17 cellular contexts compared by ENCODE assay signal in the genomic region with DNA sequence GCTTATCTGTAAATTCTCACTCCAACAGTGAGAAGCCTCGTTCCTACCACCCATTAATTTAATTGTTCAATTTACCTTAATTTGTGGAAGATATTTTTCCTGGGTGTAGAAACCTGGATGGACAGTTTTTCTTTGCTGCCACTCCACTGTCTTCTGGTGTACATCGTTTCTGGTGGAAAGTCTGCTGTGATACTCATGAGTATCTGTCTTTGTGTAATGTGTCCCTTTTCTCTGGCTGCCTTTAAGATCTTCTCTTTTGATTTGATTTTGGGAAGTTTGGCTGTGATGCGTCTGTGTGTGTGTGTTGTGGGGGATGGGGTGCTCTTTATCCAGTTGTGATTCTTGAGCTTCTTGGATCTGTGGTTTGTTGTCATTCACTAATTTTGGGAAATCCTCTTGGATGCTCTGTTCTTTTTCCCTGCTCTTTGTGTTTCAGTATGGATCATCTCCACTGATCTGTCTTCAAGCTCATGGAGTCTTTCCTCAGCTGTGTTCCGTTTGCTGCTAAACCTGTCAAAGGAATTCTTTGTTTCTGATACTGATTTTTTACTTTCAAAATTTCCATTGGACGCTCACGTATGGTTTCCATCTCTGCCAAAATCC. TPM values are rescaled to one million over a fixed set of nuclear protein-coding genes. Genes with fewer than 3 reads are reported as not detected.
A peak's percentile ranks its signal among the peaks of the same experiment; 100 is the strongest.
DNase-seq lines count a peak whose midpoint lies in the region; ATAC-seq, FAIRE-seq and TF ChIP-seq lines count a peak whose summit lies in the region.
"Had no signal": no experiment of that assay in that cellular context is flagged by ENCODE, and none has a peak within 500 bp of the region (broad histone marks: within the 10 kb centered on the region; RNA-seq: fewer than 3 reads in every experiment).

No MANE protein-coding gene starts in this region.

- H3K36me3 ChIP-seq in HepG2 (replicated peaks in 1 of 2; ENCODE audit: control insufficient read depth in 1 of 2, insufficient read depth in 2 of 2, low read length in 2 of 2) (no peaks in the 10 kb centered on the region), right lobe of liver (no peaks in the 10 kb centered on the region), KOPT-K1 (ENCODE audit: insufficient read depth, low read length) (0 out of 2 replicates have a peak, but pooled peaks cover 6% of the 10 kb centered on the region), K562 (ENCODE audit: control insufficient read depth, insufficient read depth, low read length) (no peaks in the 10 kb centered on the region), aorta (ENCODE audit: control insufficient read depth in 1 of 2, insufficient read depth in 2 of 2, low read length in 1 of 2) (no peaks in the 10 kb centered on the region), mucosa of descending colon (ENCODE audit: low read depth) (no peaks in the 10 kb centered on the region)
- H3K36me3 ChIP-seq: BLaER1 treated with 17β-estradiol and CSF1 and Interleukin-3, amounts not matched to agents 10 nM and 100 nM had no signal

- no peak overlapping the region for H3K4me3 ChIP-seq in HepG2 (replicated peaks in 1 of 3; ENCODE audit: insufficient read depth in 1 of 3, low read depth in 2 of 3, low read length in 3 of 3)
- no peak overlapping the region for H3K4me3 ChIP-seq in right lobe of liver
- no peak overlapping the region for H3K4me3 ChIP-seq in K562
- H3K4me3 ChIP-seq in aorta (ENCODE audit: low read length in 2 of 2): no peak overlapping the region
- H3K4me3 ChIP-seq in mucosa of descending colon: no peak overlapping the region
- H3K4me3 ChIP-seq: BLaER1 treated with 17β-estradiol and CSF1 and Interleukin-3, amounts not matched to agents 10 nM and 100 nM; GM23338 had no signal

- ATAC-seq in HepG2: no peak
- no peak for ATAC-seq in right lobe of liver
- no peak for ATAC-seq in K562
- no peak for ATAC-seq in aorta (ENCODE audit: low FRiP score)
- ATAC-seq in mucosa of descending colon: no peak
- ATAC-seq: CD8-positive, alpha-beta T cell; GM23338 had no signal

- TF ChIP-seq CTCF in HepG2 (CRISPR knock-in tag; IDR thresholded peaks at IDR 0.05): no peak
- TF ChIP-seq CTCF in right lobe of liver (IDR thresholded peaks at IDR 0.05): no peak
- no peak for TF ChIP-seq CTCF in K562 (IDR thresholded peaks at IDR 0.05 in 2 of 3, conservative IDR thresholded peaks at IDR 0.05 in 1 of 3; ENCODE audit: insufficient read depth in 2 of 3, low read depth in 1 of 3, low read length in 3 of 3)
- TF ChIP-seq CTCF in mucosa of descending colon (IDR thresholded peaks at IDR 0.05): no peak

- no peak overlapping the region for H2AFZ ChIP-seq in HepG2 (ENCODE audit: low read length)
- no peak overlapping the region for H2AFZ ChIP-seq in K562 (ENCODE audit: low read depth, low read length)
- H2AFZ ChIP-seq: GM23338 had no signal

- no peaks in the 10 kb centered on the region for H3K79me2 ChIP-seq in HepG2 (ENCODE audit: insufficient read depth, low read length)
- H3K79me2 ChIP-seq in K562 (ENCODE audit: control insufficient read depth, insufficient read depth, low read length): no peaks in the 10 kb centered on the region

- H3K9me3 ChIP-seq in HepG2 (ENCODE audit: low read length) (peaks cover 9% of the 10 kb centered on the region; the same call in 1 of the 2 replicates), right lobe of liver (no peaks in the 10 kb centered on the region), KOPT-K1 (ENCODE audit: insufficient read depth, low read length, poor library complexity, severe bottlenecking) (peaks cover 10% of the 10 kb centered on the region), K562 (replicated peaks; ENCODE audit: control insufficient read depth, insufficient read depth, low read depth, low read length) (peaks cover 4% of the 10 kb centered on the region; the same call in 1 of the 2 replicates), aorta (ENCODE audit: control insufficient read depth, low read length) (no peaks in the 10 kb centered on the region), mucosa of descending colon (peaks cover 3% of the 10 kb centered on the region)

- H3K4me1 ChIP-seq in HepG2 (ENCODE audit: insufficient read depth, low read length) (peaks cover 16% of the 10 kb centered on the region), right lobe of liver (peaks cover 0 to 19% (median 7%) of the 10 kb centered on the region in 4 donors), K562 (replicated peaks in 1 of 2; ENCODE audit: control insufficient read depth in 2 of 2, insufficient read depth in 2 of 2, low read length in 2 of 2) (no peaks in the 10 kb centered on the region), aorta (ENCODE audit: control insufficient read depth in 1 of 2, insufficient read depth in 2 of 2, low read length in 2 of 2) (no peaks in the 10 kb centered on the region), mucosa of descending colon (ENCODE audit: low read depth) (no peaks in the 10 kb centered on the region)

- TF ChIP-seq EP300 in HepG2 (IDR thresholded peaks at IDR 0.05; ENCODE audit: low read depth in 2 of 2, low read length in 2 of 2) (no peak), HepG2 (CRISPR knock-in tag; IDR thresholded peaks at IDR 0.05; ENCODE audit: borderline replicate concordance) (no peak), K562 (IDR thresholded peaks at IDR 0.05; ENCODE audit: low read length) (no peak)

- DNase-seq in HepG2 (ENCODE audit: low spot score) (no peak), right lobe of liver (no peak), K562 (ENCODE audit: extremely low read depth in 1 of 4, low spot score in 3 of 4) (no peak), aorta (no peak), mucosa of descending colon (no peak), HK-2 (ENCODE audit: unreplicated experiment) (no peak)
- DNase-seq: Calu3; CD8-positive, alpha-beta T cell; DMS79 treated with DMSO at 0.1 percent for 48 hours; EL; H7; Karpas-422 had no signal

- WGBS in HepG2 (ENCODE audit: low lambda C conversion rate): 34% methylated on average over 6 of the region's 6 CpGs
- WGBS in right lobe of liver (ENCODE audit: insufficient coverage, low coverage, low lambda C conversion rate, missing lambda C conversion rate): 80% methylated on average over 5 of the region's 6 CpGs
- 5% methylated on average over 6 of the region's 6 CpGs for WGBS in K562 (ENCODE audit: insufficient coverage, low coverage, missing lambda C conversion rate)
- 93 to 95% methylated on average over 6 of the region's 6 CpGs for WGBS in aorta, 2 donors

- CTCF ChIA-PET in HepG2 (lab: Yijun Ruan, JAX; ENCODE audit: low intra/inter-chr PET ratio, low total read pairs): no interaction called here
- CTCF ChIA-PET in K562 (lab: Yijun Ruan, JAX; ENCODE audit: low intra/inter-chr PET ratio): no interaction called here

- H3K27ac ChIP-seq in HepG2 (ENCODE audit: extremely low read length, insufficient read depth, low read length) (no peak overlapping the region), right lobe of liver (no peak overlapping the region), KOPT-K1 (ENCODE audit: low read depth, low read length, poor library complexity, severe bottlenecking) (peak overlapping the region; percentile 79), K562 (ENCODE audit: extremely low read depth, low read depth, low read length) (no peak overlapping the region), aorta (ENCODE audit: low read depth in 1 of 2, low read length in 2 of 2) (no peak overlapping the region)
- H3K27ac ChIP-seq: BLaER1 treated with 17β-estradiol and CSF1 and Interleukin-3, amounts not matched to agents 10 nM and 100 nM had no signal

- H3K27me3 ChIP-seq in HepG2 (ENCODE audit: control insufficient read depth in 1 of 2, insufficient read depth in 2 of 2, low read length in 2 of 2) (peaks cover 0 to 4% of the 10 kb centered on the region in 2 experiments; a peak in 2 of 5 replicates), right lobe of liver (no peaks in the 10 kb centered on the region), K562 (ENCODE audit: control insufficient read depth in 2 of 2, insufficient read depth in 2 of 2, low read length in 2 of 2) (peaks cover 10 to 51% of the 10 kb centered on the region in 2 experiments), aorta (ENCODE audit: control insufficient read depth in 1 of 2, insufficient read depth in 2 of 2, low read length in 1 of 2) (peaks cover 0 to 3% of the 10 kb centered on the region in 2 donors)
- H3K27me3 ChIP-seq: BLaER1 treated with 17β-estradiol and CSF1 and Interleukin-3, amounts not matched to agents 10 nM and 100 nM had no signal

- H4K20me1 ChIP-seq in HepG2 (ENCODE audit: insufficient read depth, low read length) (no peaks in the 10 kb centered on the region), K562 (replicated peaks; ENCODE audit: control insufficient read depth, insufficient read depth, low read length) (no peaks in the 10 kb centered on the region)
- H4K20me1 ChIP-seq: BLaER1 treated with 17β-estradiol and CSF1 and Interleukin-3, amounts not matched to agents 10 nM and 100 nM had no signal

- TF ChIP-seq RAD21 in HepG2 (CRISPR knock-in tag; IDR thresholded peaks at IDR 0.05) (no peak), K562 (CRISPR knock-in tag; conservative IDR thresholded peaks at IDR 0.05 in 1 of 2, IDR thresholded peaks at IDR 0.05 in 1 of 2) (no peak)

- BruUV-seq in HepG2 (replicated peaks; lab: Mats Ljungman, UMichigan) (no TSS peak), K562 (replicated peaks; lab: Mats Ljungman, UMichigan) (no TSS peak)

- POLR2A ChIA-PET in HepG2 (lab: Yijun Ruan, JAX) (no interaction called here), K562 (lab: Yijun Ruan, JAX) (no interaction called here)

- intact Hi-C loops in HepG2 (cut with micrococcal nuclease; ENCODE audit: unreplicated experiment): no loop called here
- intact Hi-C loops in right lobe of liver (cut with DNase I): no loop called here
- intact Hi-C loops in K562 (cut with micrococcal nuclease): no loop called here
- intact Hi-C loops in aorta (cut with DNase I): no loop called here
- intact Hi-C loops in mucosa of descending colon (cut with DNase I, micrococcal nuclease): no loop called here

- H3K9me1 ChIP-seq in K562 (ENCODE audit: control insufficient read depth, insufficient read depth, low read length): no peaks in the 10 kb centered on the region

- TF ChIP-seq POLR2A in HepG2 (IDR thresholded peaks at IDR 0.05; ENCODE audit: insufficient read depth in 1 of 2, low read depth in 2 of 2, low read length in 2 of 2) (no peak), right lobe of liver (IDR thresholded peaks at IDR 0.05) (no peak), K562 (conservative IDR thresholded peaks at IDR 0.05) (no peak)

- H3K4me2 ChIP-seq in HepG2 (ENCODE audit: low read depth, low read length): no peak overlapping the region
- H3K4me2 ChIP-seq in K562 (ENCODE audit: insufficient read depth, low read length): no peak overlapping the region
- H3K4me2 ChIP-seq: BLaER1 treated with 17β-estradiol and CSF1 and Interleukin-3, amounts not matched to agents 10 nM and 100 nM; GM23338 had no signal

- H3K9ac ChIP-seq in HepG2 (ENCODE audit: insufficient read depth, low read depth, low read length): no peak overlapping the region
- H3K9ac ChIP-seq in K562 (ENCODE audit: insufficient read depth in 1 of 2, low read depth in 2 of 2, low read length in 2 of 2): no peak overlapping the region
- H3K9ac ChIP-seq: BLaER1 treated with 17β-estradiol and CSF1 and Interleukin-3, amounts not matched to agents 10 nM and 100 nM had no signal

- FAIRE-seq in HepG2 (lab: Jason Lieb, UNC): no peak
- FAIRE-seq in K562 (lab: Jason Lieb, UNC): peak; percentile 70
- FAIRE-seq: GM12891, GM18507 had no signal

- in situ Hi-C loops in HepG2 (cut with HindIII; ENCODE audit: extremely low pct_ligation_motif_present, low pct_unique_long_range_greater_than_20kb): no loop called here
- in situ Hi-C loops in K562 (cut with MboI): loop anchor here (25.0 kb wide), 2 partner anchors 393 to 1243 kb away; no protein-coding TSS in a partner anchor

RNA-seq across cellular contexts. Expression of a gene that starts 42.2 kb away (rescaled TPM):
- total RNA-seq in HepG2 (2016; rRNA removed; fragmentation: Illumina TruSeq; extraction: Trizol) (7.8 and 12.0 TPM in 2 replicates), right lobe of liver (10 to 100 TPM; 10.8 to 18.6 (median 12.2) TPM), K562 (2014; rRNA removed) (10.8 and 17.3 TPM in 2 replicates), K562 (2014; rRNA removed; fragmentation: Illumina TruSeq; extraction: Trizol) (17.7 and 18.7 TPM in 2 replicates), K562 (2015; rRNA removed; fragmentation: Illumina TruSeq; extraction: Trizol) (14.6 and 15.8 TPM in 2 replicates), K562 (2021) (32.9 and 33.0 TPM in 2 replicates), aorta (10 to 100 TPM; 51.8 to 55.7 TPM), mucosa of descending colon (10 to 100 TPM; 37.6 to 56.6 (median 53.9) TPM)
- total RNA-seq in HepG2 (2016; cell fraction: cytosol; rRNA removed; fragmentation: Illumina TruSeq; extraction: Trizol; ENCODE audit: low read depth): 4.0 TPM in 2 replicates
- total RNA-seq in HepG2 (2016; cell fraction: insoluble cytoplasmic fraction; rRNA removed; fragmentation: Illumina TruSeq; extraction: Trizol): 8.6 and 9.6 TPM in 2 replicates
- total RNA-seq in HepG2 (2016; cell fraction: membrane; rRNA removed; fragmentation: Illumina TruSeq; extraction: Trizol): 5.8 and 7.0 TPM in 2 replicates
- total RNA-seq in HepG2 (2016; cell fraction: nucleus; rRNA removed; fragmentation: Illumina TruSeq; extraction: Trizol): 17.6 and 20.8 TPM in 2 replicates
- polyA plus RNA-seq in HepG2 (2011; rRNA removed) (11.8 and 14.3 TPM in 2 replicates), K562 (2011; rRNA removed) (17.3 and 21.8 TPM in 2 replicates), K562 (2014; fragmentation: Illumina TruSeq; extraction: Trizol) (20.4 and 22.3 TPM in 2 replicates), K562 (2014; fragmentation: Nextera tagmentation; extraction: Ambion mirVana) (1 to 10 TPM; 6.1 to 6.4 TPM), K562 (2014; rRNA removed) (13.9 and 18.0 TPM in 2 replicates), aorta (10 to 100 TPM in 1 of 2 donors, 1 to 10 TPM in 1; 4.3 to 13.0 TPM)
- polyA plus RNA-seq in HepG2 (2011; cell fraction: cytosol; rRNA removed): 3.7 and 4.7 TPM in 2 replicates
- polyA plus RNA-seq in HepG2 (2011; cell fraction: nucleus; rRNA removed): 51.2 and 54.4 TPM in 2 replicates
- polyA plus RNA-seq in HepG2 (2012): 18.1 and 20.7 TPM in 2 replicates
- polyA plus RNA-seq in HepG2 (2016; cell fraction: cytosol; fragmentation: Illumina TruSeq; extraction: Trizol; ENCODE audit: low read depth): 0.92 and 1.2 TPM in 2 replicates
- 6.2 and 7.4 TPM in 2 replicates for polyA plus RNA-seq in HepG2 (2016; cell fraction: insoluble cytoplasmic fraction; fragmentation: Illumina TruSeq; extraction: Trizol; ENCODE audit: low read depth)
- 1.4 and 2.0 TPM in 2 replicates for polyA plus RNA-seq in HepG2 (2016; cell fraction: membrane; fragmentation: Illumina TruSeq; extraction: Trizol; ENCODE audit: low read depth)
- 20.7 and 24.9 TPM in 2 replicates for polyA plus RNA-seq in HepG2 (2016; cell fraction: nucleus; fragmentation: Illumina TruSeq; extraction: Trizol; ENCODE audit: insufficient read depth, low read depth)
- 24.4 and 39.8 TPM in 2 replicates for polyA minus RNA-seq in HepG2 (2011; rRNA and poly(A)+ RNA removed; ENCODE audit: low replicate concordance)
- 11.5 and 11.7 TPM in 2 replicates for polyA minus RNA-seq in HepG2 (2011; cell fraction: cytosol; rRNA and poly(A)+ RNA removed)
- 49.7 and 51.8 TPM in 2 replicates for polyA minus RNA-seq in HepG2 (2011; cell fraction: nucleus; rRNA and poly(A)+ RNA removed)
- 116 and 153 TPM in 2 replicates for total RNA-seq in K562 (2011; cell fraction: chromatin; rRNA removed; ENCODE audit: low replicate concordance)
- 54.9 and 60.4 TPM in 2 replicates for total RNA-seq in K562 (2011; cell fraction: nucleolus; rRNA removed)
- total RNA-seq in K562 (2011; cell fraction: nucleoplasm; rRNA removed): 99.1 and 148 TPM in 2 replicates
- 7.9 and 12.6 TPM in 2 replicates for polyA plus RNA-seq in K562 (2011; cell fraction: cytosol; rRNA removed)
- 117 and 123 TPM in 2 replicates for polyA plus RNA-seq in K562 (2011; cell fraction: nucleus; rRNA removed)
- 21.1 and 35.7 TPM in 2 replicates for polyA plus RNA-seq in K562 (2012)
- 24.6 and 33.6 TPM in 2 replicates for polyA minus RNA-seq in K562 (2011; rRNA and poly(A)+ RNA removed)
- 17.3 and 23.8 TPM in 2 replicates for polyA minus RNA-seq in K562 (2011; cell fraction: cytosol; rRNA and poly(A)+ RNA removed)
- 50.1 and 65.4 TPM in 2 replicates for polyA minus RNA-seq in K562 (2011; cell fraction: nucleus; rRNA and poly(A)+ RNA removed)
